ENCODE assay signal across 16 cellular contexts in genomic region chr4:22764183-22764582, GRCh38.
"Had no signal": no experiment of that assay in that cellular context is flagged by ENCODE, and none has a peak within 500 bp of the region (broad histone marks: within the 10 kb centered on the region; RNA-seq: fewer than 3 reads in every experiment).

No MANE protein-coding gene starts in this region.

- H3K4me1 Mint-ChIP-seq: neural crest cell had no signal

- H3K27ac Mint-ChIP-seq: activated CD4-positive, alpha-beta memory T cell treated with anti-CD3 and anti-CD28 coated beads for 36 hours; activated T-cell treated with anti-CD3 and anti-CD28 coated beads, Interleukin-2, amount 50 U/mL, for 72 hours; stimulated activated naive CD8-positive, alpha-beta T cell treated with anti-CD3 and anti-CD28 coated beads, Interleukin-15, Interleukin-2, amounts not matched to agents 100 ng/mL and 50 ng/mL, for 24 hours had no signal

- DNase-seq: activated CD4-positive, alpha-beta memory T cell treated with anti-CD3 and anti-CD28 coated beads for 36 hours; activated CD4-positive, CD25-positive, alpha-beta regulatory T cell treated with anti-CD3 and anti-CD28 coated beads, Interleukin-2, amount 50 U/mL, for 72 hours; activated CD8-positive, alpha-beta memory T cell treated with anti-CD3 and anti-CD28 coated beads, Interleukin-2, amount 50 U/mL, for 4 hours; activated naive CD4-positive, alpha-beta T cell; activated T-cell treated with anti-CD3 and anti-CD28 coated beads, Interleukin-2, amount 50 U/mL, for 72 hours; aorta; dermis blood vessel endothelial cell; left ventricle myocardium superior; mesenchymal stem cell; ovary; stimulated activated CD4-positive, alpha-beta T cell treated with anti-CD3 and anti-CD28 coated beads, Interleukin-4, amount 100 ng/mL, for 1 hour; stimulated activated CD8-positive, alpha-beta memory T cell treated with anti-CD3 and anti-CD28 coated beads, Interleukin-4, amount 100 ng/mL, for 48 hours; testis had no signal

- ATAC-seq: activated T-cell treated with anti-CD3 and anti-CD28 coated beads, Interleukin-2, amount 50 U/mL, for 72 hours; gastroesophageal sphincter; left ventricle myocardium superior had no signal

- H3K4me3 Mint-ChIP-seq: activated CD4-positive, alpha-beta memory T cell treated with anti-CD3 and anti-CD28 coated beads for 36 hours; activated T-cell treated with anti-CD3 and anti-CD28 coated beads, Interleukin-2, amount 50 U/mL, for 72 hours; neural crest cell; stimulated activated naive CD8-positive, alpha-beta T cell treated with anti-CD3 and anti-CD28 coated beads, Interleukin-15, Interleukin-2, amounts not matched to agents 100 ng/mL and 50 ng/mL, for 24 hours had no signal

- H3K36me3 Mint-ChIP-seq: activated CD4-positive, alpha-beta memory T cell treated with anti-CD3 and anti-CD28 coated beads for 36 hours had no signal

- H3K27me3 Mint-ChIP-seq: activated CD4-positive, alpha-beta memory T cell treated with anti-CD3 and anti-CD28 coated beads for 36 hours; stimulated activated naive CD8-positive, alpha-beta T cell treated with anti-CD3 and anti-CD28 coated beads, Interleukin-15, Interleukin-2, amounts not matched to agents 100 ng/mL and 50 ng/mL, for 24 hours had no signal

- H3K9me3 Mint-ChIP-seq: neural crest cell had no signal
